ENCODE assay signal across 14 cellular contexts in genomic region chr2:135637456-135638087, GRCh38.
DNase-seq lines count a peak whose midpoint lies in the region; ATAC-seq, FAIRE-seq and TF ChIP-seq lines count a peak whose summit lies in the region.
"Had no signal": no experiment of that assay in that cellular context is flagged by ENCODE, and none has a peak within 500 bp of the region (broad histone marks: within the 10 kb centered on the region; RNA-seq: fewer than 3 reads in every experiment).

No MANE protein-coding gene starts in this region.

- in situ Hi-C loops in GM12878 (cut with MboI), result no loop called here

- no peak for TF ChIP-seq POLR2A in GM12878 (IDR thresholded peaks at IDR 0.05; ENCODE audit: low read depth, low read length)

- FAIRE-seq in GM12878 (lab: Jason Lieb, UNC), result no peak

- no peaks in the 10 kb centered on the region for H3K27me3 ChIP-seq in GM12878 (replicated peaks in 1 of 2; ENCODE audit: control insufficient read depth in 2 of 2, insufficient read depth in 2 of 2, low read length in 1 of 2)
- no peaks in the 10 kb centered on the region for H3K27me3 ChIP-seq in psoas muscle (ENCODE audit: insufficient read depth in 3 of 3, low read length in 2 of 3)
- H3K27me3 ChIP-seq: thyroid gland had no signal

- no peak overlapping the region for H2AFZ ChIP-seq in GM12878 (ENCODE audit: control insufficient read depth, low read depth, low read length)

- peak; percentile 12 for DNase-seq in NCI-H1092 treated with DMSO at 0.1 percent for 48 hours (lab: John Stamatoyannopoulos, UW)
- no peak for DNase-seq in NCI-H1092 (lab: John Stamatoyannopoulos, UW)
- no peak for DNase-seq in GM12878 (ENCODE audit: low read depth, low spot score)
- no peak for DNase-seq in psoas muscle
- no peak for DNase-seq in SKM-1 (lab: John Stamatoyannopoulos, UW; ENCODE audit: unreplicated experiment)
- DNase-seq in LoVo (ENCODE audit: low spot score), result no peak
- DNase-seq: 8988T; activated CD8-positive, alpha-beta T cell treated with anti-CD3 and anti-CD28 coated beads, Interleukin-2, amount 10 ng/mL, durations not matched to agents 7 days and 5 days; Karpas-422; NCI-H2107; thyroid gland had no signal

- H3K4me3 ChIP-seq in GM12878 (no peak overlapping the region), psoas muscle (no peak overlapping the region)
- H3K4me3 ChIP-seq: coronary artery, thyroid gland had no signal

- H3K9me3 ChIP-seq in GM12878 (replicated peaks; ENCODE audit: control insufficient read depth, insufficient read depth, low read length) (no peaks in the 10 kb centered on the region), psoas muscle (no peaks in the 10 kb centered on the region)
- H3K9me3 ChIP-seq: thyroid gland had no signal

- BruUV-seq in GM12878 (replicated peaks; lab: Mats Ljungman, UMichigan), result no TSS peak

- TF ChIP-seq CTCF in GM12878 (IDR thresholded peaks at IDR 0.05 in 2 of 3, conservative IDR thresholded peaks at IDR 0.05 in 1 of 3; ENCODE audit: control insufficient read depth in 2 of 3, extremely low read depth in 1 of 3, insufficient read depth in 1 of 3, low read depth in 3 of 3, low read length in 3 of 3) (no peak), psoas muscle (IDR thresholded peaks at IDR 0.05) (no peak)

- H3K36me3 ChIP-seq in GM12878 (ENCODE audit: control insufficient read depth in 2 of 2, insufficient read depth in 2 of 2, low read length in 1 of 2), result peaks cover 4 to 19% of the 10 kb centered on the region in 2 experiments; a peak in 3 of 4 replicates
- peaks cover 0 to 44% of the 10 kb centered on the region in 2 donors for H3K36me3 ChIP-seq in psoas muscle (ENCODE audit: insufficient read depth in 1 of 2, low read depth in 1 of 2)

- TF ChIP-seq EP300 in GM12878 (IDR thresholded peaks at IDR 0.05; ENCODE audit: borderline replicate concordance in 1 of 2, control insufficient read depth in 1 of 2, low read depth in 2 of 2, low read length in 2 of 2), result no peak

- intact Hi-C loops in GM12878 (cut with micrococcal nuclease; ENCODE audit: unreplicated experiment), result no loop called here
- intact Hi-C loops in psoas muscle (cut with DNase I), result loop anchor here in 1 of 2 donors (10.0 kb wide), 1 partner anchor 473 kb away; no protein-coding TSS in a partner anchor

- H3K4me2 ChIP-seq in GM12878 (ENCODE audit: control insufficient read depth, insufficient read depth), result peak overlapping the region; percentile 22; the same call in 1 of the 2 replicates

- CTCF ChIA-PET in GM12878 (lab: Yijun Ruan, JAX), result interaction anchor here (0.7 kb wide), 1 partner anchor 1191 kb away, joined by 3 read pairs; no protein-coding TSS in a partner anchor

- H4K20me1 ChIP-seq in GM12878 (ENCODE audit: control insufficient read depth, insufficient read depth), result no peaks in the 10 kb centered on the region

- peak; percentile 68 for ATAC-seq in GM19395 (IDR thresholded peaks at IDR 0.05; ENCODE audit: unreplicated experiment)
- ATAC-seq in HG02938 (IDR thresholded peaks at IDR 0.05; ENCODE audit: unreplicated experiment), result peak; percentile 68
- peak; percentile 76 for ATAC-seq in GM12878
- no peak for ATAC-seq in psoas muscle
- ATAC-seq: activated CD8-positive, alpha-beta T cell treated with anti-CD3 and anti-CD28 coated beads, Interleukin-2, amount 10 ng/mL, durations not matched to agents 7 days and 5 days had no signal

- POLR2A ChIA-PET in GM12878 (lab: Charles Lee), result interaction anchor here (0.9 kb wide), 1 partner anchor 53 kb away, joined by 3 read pairs; no protein-coding TSS in a partner anchor

- H3K27ac ChIP-seq in GM12878 (ENCODE audit: control insufficient read depth, insufficient read depth), result peak overlapping the region; percentile 48
- no peak overlapping the region for H3K27ac ChIP-seq in psoas muscle
- H3K27ac ChIP-seq: coronary artery, thyroid gland had no signal

- peaks cover 4% of the 10 kb centered on the region; the same call in 1 of the 2 replicates for H3K4me1 ChIP-seq in GM12878 (ENCODE audit: control insufficient read depth, insufficient read depth, low read length)
- H3K4me1 ChIP-seq in psoas muscle, result peaks cover 5% of the 10 kb centered on the region
- H3K4me1 ChIP-seq: thyroid gland had no signal

- SMC1A ChIA-PET in GM12878 (lab: Charles Lee; ENCODE audit: uncharacterized antibody, unreplicated experiment), result interaction anchor here (1.0 to 1.7 kb wide), 4 partner anchors 11 to 72 kb away, joined by 3 to 7 read pairs (median 4); no protein-coding TSS in a partner anchor

- no peak overlapping the region for H3K9ac ChIP-seq in GM12878 (ENCODE audit: control insufficient read depth, insufficient read depth, low read length)

- no peak for TF ChIP-seq RAD21 in GM12878 (IDR thresholded peaks at IDR 0.05; ENCODE audit: insufficient read depth, low read depth, low read length)

- RAD21 ChIA-PET in GM12878 (lab: Charles Lee; ENCODE audit: unreplicated experiment), result interaction anchor here (0.8 to 1.5 kb wide), 2 partner anchors 20 to 52 kb away, joined by 3 read pairs; no protein-coding TSS in a partner anchor

- WGBS in GM12878 (ENCODE audit: insufficient coverage, insufficient replicate concordance, low lambda C conversion rate, missing lambda C conversion rate), result 21% methylated on average over 4 of the region's 4 CpGs
- WGBS in psoas muscle, 3 donors, result 73 to 92% (median 79%) methylated on average over 4 of the region's 4 CpGs

- no peaks in the 10 kb centered on the region for H3K79me2 ChIP-seq in GM12878 (ENCODE audit: control insufficient read depth, insufficient read depth, low read length)

TF ChIP-seq in GM12878, 131 proteins besides CTCF, POLR2A, EP300 and RAD21 (continues in another document):
- TF ChIP-seq ETV6 (conservative IDR thresholded peaks at IDR 0.05 in 1 of 2, IDR thresholded peaks at IDR 0.05 in 1 of 2; ENCODE audit: borderline replicate concordance in 1 of 2, low read depth in 1 of 2), result 0 out of 4 replicates have a peak, but pooled peaks of 1 of the 2 experiments have one; percentile 17
- TF ChIP-seq, protein P1, sequence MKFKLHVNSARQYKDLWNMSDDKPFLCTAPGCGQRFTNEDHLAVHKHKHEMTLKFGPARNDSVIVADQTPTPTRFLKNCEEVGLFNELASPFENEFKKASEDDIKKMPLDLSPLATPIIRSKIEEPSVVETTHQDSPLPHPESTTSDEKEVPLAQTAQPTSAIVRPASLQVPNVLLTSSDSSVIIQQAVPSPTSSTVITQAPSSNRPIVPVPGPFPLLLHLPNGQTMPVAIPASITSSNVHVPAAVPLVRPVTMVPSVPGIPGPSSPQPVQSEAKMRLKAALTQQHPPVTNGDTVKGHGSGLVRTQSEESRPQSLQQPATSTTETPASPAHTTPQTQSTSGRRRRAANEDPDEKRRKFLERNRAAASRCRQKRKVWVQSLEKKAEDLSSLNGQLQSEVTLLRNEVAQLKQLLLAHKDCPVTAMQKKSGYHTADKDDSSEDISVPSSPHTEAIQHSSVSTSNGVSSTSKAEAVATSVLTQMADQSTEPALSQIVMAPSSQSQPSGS (IDR thresholded peaks at IDR 0.05; ENCODE audit: low read length), result peak; percentile 68; the same call in 1 of the 2 replicates
- peak; percentile 70; the same call in 1 of the 2 replicates for TF ChIP-seq NFIC (IDR thresholded peaks at IDR 0.05; ENCODE audit: low read depth, low read length)
- 0 out of 2 replicates have a peak, but pooled peaks have one; percentile 32 for TF ChIP-seq ZBED1 (IDR thresholded peaks at IDR 0.05; ENCODE audit: borderline replicate concordance)
- 0 out of 2 replicates have a peak, but pooled peaks have one; percentile 30 for TF ChIP-seq IRF4 (IDR thresholded peaks at IDR 0.05; ENCODE audit: low read depth, low read length)
- TF ChIP-seq FOXM1 (IDR thresholded peaks at IDR 0.05; ENCODE audit: low read depth, low read length), result peak; percentile 52; the same call in 1 of the 2 replicates
- TF ChIP-seq CREM (IDR thresholded peaks at IDR 0.05; ENCODE audit: low read depth), result peak; percentile 28; the same call in 1 of the 2 replicates
- 0 out of 2 replicates have a peak, but pooled peaks have one; percentile 18 for TF ChIP-seq MEF2A (IDR thresholded peaks at IDR 0.05; ENCODE audit: insufficient read depth, low read depth, low read length)
- no peak for TF ChIP-seq GATAD2B (conservative IDR thresholded peaks at IDR 0.05; ENCODE audit: low read depth)
- peak; percentile 21 for TF ChIP-seq SKIL (IDR thresholded peaks at IDR 0.05; ENCODE audit: low read depth, poor library complexity, severe bottlenecking)
- TF ChIP-seq RUNX3 (IDR thresholded peaks at IDR 0.05; ENCODE audit: low read length), result peak; percentile 79
- TF ChIP-seq BCL11A (IDR thresholded peaks at IDR 0.05; ENCODE audit: low read depth, low read length), result 0 out of 2 replicates have a peak, but pooled peaks have one; percentile 8
- peak; percentile 66 for TF ChIP-seq JUNB (IDR thresholded peaks at IDR 0.05)
- no peak for TF ChIP-seq RBBP5 (conservative IDR thresholded peaks at IDR 0.05)
- TF ChIP-seq, protein P2, sequence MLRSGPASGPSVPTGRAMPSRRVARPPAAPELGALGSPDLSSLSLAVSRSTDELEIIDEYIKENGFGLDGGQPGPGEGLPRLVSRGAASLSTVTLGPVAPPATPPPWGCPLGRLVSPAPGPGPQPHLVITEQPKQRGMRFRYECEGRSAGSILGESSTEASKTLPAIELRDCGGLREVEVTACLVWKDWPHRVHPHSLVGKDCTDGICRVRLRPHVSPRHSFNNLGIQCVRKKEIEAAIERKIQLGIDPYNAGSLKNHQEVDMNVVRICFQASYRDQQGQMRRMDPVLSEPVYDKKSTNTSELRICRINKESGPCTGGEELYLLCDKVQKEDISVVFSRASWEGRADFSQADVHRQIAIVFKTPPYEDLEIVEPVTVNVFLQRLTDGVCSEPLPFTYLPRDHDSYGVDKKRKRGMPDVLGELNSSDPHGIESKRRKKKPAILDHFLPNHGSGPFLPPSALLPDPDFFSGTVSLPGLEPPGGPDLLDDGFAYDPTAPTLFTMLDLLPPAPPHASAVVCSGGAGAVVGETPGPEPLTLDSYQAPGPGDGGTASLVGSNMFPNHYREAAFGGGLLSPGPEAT (IDR thresholded peaks at IDR 0.05; ENCODE audit: low read depth), result no peak

Comparison
In these comparisons a context has a peak if more than half of its experiments do, and no peak if none do; other contexts are left out.
1. ATAC-seq: peak in GM19395 (single experiment), HG02938 (single experiment) and GM12878 (single experiment); none in psoas muscle (0 of 4).